ENCODE assay signal across 16 cellular contexts in genomic region chr13:30241537-30241936, GRCh38.
A peak's percentile ranks its signal among the peaks of the same experiment; 100 is the strongest.
DNase-seq lines count a peak whose midpoint lies in the region; ATAC-seq and TF ChIP-seq lines count a peak whose summit lies in the region.
"Had no signal": no experiment of that assay in that cellular context is flagged by ENCODE, and none has a peak within 500 bp of the region (broad histone marks: within the 10 kb centered on the region; RNA-seq: fewer than 3 reads in every experiment).

No MANE protein-coding gene starts in this region.

- ATAC-seq in GM19025 (IDR thresholded peaks at IDR 0.05; ENCODE audit: low read depth, unreplicated experiment), result peak; percentile 65
- ATAC-seq in GM21825 (IDR thresholded peaks at IDR 0.05; ENCODE audit: unreplicated experiment), result peak; percentile 81
- ATAC-seq in HG03432 (IDR thresholded peaks at IDR 0.05; ENCODE audit: unreplicated experiment), result peak; percentile 88
- peak; percentile 76 for ATAC-seq in sciatic nerve
- ATAC-seq: activated CD8-positive, alpha-beta T cell treated with anti-CD3 and anti-CD28 coated beads for 36 hours; psoas muscle had no signal

- no peak overlapping the region for H3K4me3 ChIP-seq in spleen
- H3K4me3 ChIP-seq: colonic mucosa, psoas muscle had no signal

- WGBS in spleen, 5 donors, result 60 to 88% (median 72%) methylated on average over 2 of the region's 2 CpGs

- TF ChIP-seq CTCF in mesothelial cell of epicardium (IDR thresholded peaks at IDR 0.05; ENCODE audit: unreplicated experiment), result no peak
- no peak for TF ChIP-seq CTCF in spleen (IDR thresholded peaks at IDR 0.05 in 8 of 11, conservative IDR thresholded peaks at IDR 0.05 in 3 of 11)

- no peaks in the 10 kb centered on the region for H3K4me1 Mint-ChIP-seq in mesothelial cell of epicardium
- H3K4me1 Mint-ChIP-seq: activated naive CD8-positive, alpha-beta T cell treated with anti-CD3 and anti-CD28 coated beads for 36 hours had no signal

- H3K27ac Mint-ChIP-seq in mesothelial cell of epicardium, result no peak overlapping the region
- H3K27ac Mint-ChIP-seq: activated CD8-positive, alpha-beta T cell treated with anti-CD3 and anti-CD28 coated beads for 36 hours; activated naive CD8-positive, alpha-beta T cell treated with anti-CD3 and anti-CD28 coated beads for 36 hours; CD4-positive, CD25-positive, alpha-beta regulatory T cell had no signal

- H3K36me3 ChIP-seq in spleen, result peaks cover 0 to 25% (median 0%) of the 10 kb centered on the region in 6 donors
- H3K36me3 ChIP-seq: colonic mucosa had no signal

- H3K4me3 Mint-ChIP-seq in mesothelial cell of epicardium, result no peak overlapping the region
- H3K4me3 Mint-ChIP-seq: activated CD8-positive, alpha-beta T cell treated with anti-CD3 and anti-CD28 coated beads for 36 hours; activated naive CD8-positive, alpha-beta T cell treated with anti-CD3 and anti-CD28 coated beads for 36 hours; CD4-positive, CD25-positive, alpha-beta regulatory T cell had no signal

- H3K27ac ChIP-seq in spleen, result no peak overlapping the region
- H3K27ac ChIP-seq: colonic mucosa, psoas muscle had no signal

- no peaks in the 10 kb centered on the region for H3K4me1 ChIP-seq in spleen
- H3K4me1 ChIP-seq: colonic mucosa, psoas muscle had no signal

- H3K9me3 ChIP-seq in spleen, result peaks cover 0 to 5% (median 0%) of the 10 kb centered on the region in 8 donors
- H3K9me3 ChIP-seq: colonic mucosa, psoas muscle had no signal

- no peaks in the 10 kb centered on the region for H3K27me3 ChIP-seq in spleen (replicated peaks in 1 of 7)
- H3K27me3 ChIP-seq: colonic mucosa had no signal

- no peaks in the 10 kb centered on the region for H3K27me3 Mint-ChIP-seq in mesothelial cell of epicardium (ENCODE audit: low read depth)
- H3K27me3 Mint-ChIP-seq: activated CD8-positive, alpha-beta T cell treated with anti-CD3 and anti-CD28 coated beads for 36 hours; activated naive CD8-positive, alpha-beta T cell treated with anti-CD3 and anti-CD28 coated beads for 36 hours; CD4-positive, CD25-positive, alpha-beta regulatory T cell had no signal

- H3K9me3 Mint-ChIP-seq in mesothelial cell of epicardium, result peaks cover 18% of the 10 kb centered on the region
- H3K9me3 Mint-ChIP-seq: activated CD8-positive, alpha-beta T cell treated with anti-CD3 and anti-CD28 coated beads for 36 hours had no signal

- H3K36me3 Mint-ChIP-seq in mesothelial cell of epicardium, result peaks cover 31% of the 10 kb centered on the region

- TF ChIP-seq POLR2A in spleen (IDR thresholded peaks at IDR 0.05), result no peak

- intact Hi-C loops in sciatic nerve (cut with DNase I) (no loop called here), spleen (cut with DNase I; ENCODE audit: low total_unique reads) (no loop called here)

- no peak for DNase-seq in sciatic nerve (ENCODE audit: low spot score)
- DNase-seq in mesothelial cell of epicardium (ENCODE audit: low spot score in 2 of 2, unreplicated experiment in 2 of 2), result no peak
- DNase-seq in spleen, result no peak
- no peak for DNase-seq in NOMO-1 (lab: John Stamatoyannopoulos, UW; ENCODE audit: unreplicated experiment in 2 of 2)
- no peak for DNase-seq in GDM1 (lab: John Stamatoyannopoulos, UW)
- DNase-seq: activated CD8-positive, alpha-beta T cell treated with anti-CD3 and anti-CD28 coated beads for 36 hours; activated naive CD8-positive, alpha-beta T cell treated with anti-CD3 and anti-CD28 coated beads for 36 hours; CD4-positive, CD25-positive, alpha-beta regulatory T cell; colonic mucosa; NCI-H2029 treated with DMSO at 0.1 percent for 48 hours; OCI-M1; stimulated activated CD4-positive, alpha-beta T cell treated with anti-CD3 and anti-CD28 coated beads, Interleukin-4, amount 100 ng/mL, for 4 hours had no signal
